Comparison of ENCODE assay signal across 31 cellular contexts in genomic region chr14:96945721-96946120, GRCh38.
"Had no signal": no experiment of that assay in that cellular context is flagged by ENCODE, and none has a peak within 500 bp of the region (broad histone marks: within the 10 kb centered on the region; RNA-seq: fewer than 3 reads in every experiment).

No MANE protein-coding gene starts in this region.

- H3K4me1 ChIP-seq: colonic mucosa had no signal

- FAIRE-seq: astrocyte, bronchial epithelial cell, frontal cortex had no signal

- H3K27me3 ChIP-seq: brain microvascular endothelial cell, colonic mucosa had no signal

- H3K27ac Mint-ChIP-seq: activated B cell treated with CpG ODN at 0.5 μM for 24 hours; activated naive CD4-positive, alpha-beta T cell treated with anti-CD3 and anti-CD28 coated beads, Interleukin-2, amount 50 U/mL, for 24 hours; activated naive CD8-positive, alpha-beta T cell treated with anti-CD3 and anti-CD28 coated beads for 36 hours; activated T-cell treated with anti-CD3 and anti-CD28 coated beads, Interleukin-2, amount 50 U/mL, for 24 hours; activated T-cell treated with anti-CD3 and anti-CD28 coated beads, Interleukin-2, amount 50 U/mL, for 72 hours; T-helper 1 cell treated with Interleukin-12 subunit alpha and Interleukin-12 subunit beta and Interleukin-4 antibody, amounts not matched to agents 30 μg/mL and 1 μg/mL, for 36 hours; T-helper 2 cell treated with Interferon-gamma antibody and Interleukin-4, amounts not matched to agents 5 μg/mL and 100 μg/mL, for 36 hours had no signal

- H3K9me3 Mint-ChIP-seq: activated naive CD4-positive, alpha-beta T cell treated with anti-CD3 and anti-CD28 coated beads, Interleukin-2, amount 50 U/mL, for 24 hours; activated T-cell treated with anti-CD3 and anti-CD28 coated beads, Interleukin-2, amount 50 U/mL, for 24 hours; T-helper 1 cell treated with Interleukin-12 subunit alpha and Interleukin-12 subunit beta and Interleukin-4 antibody, amounts not matched to agents 30 μg/mL and 1 μg/mL, for 36 hours; T-helper 2 cell treated with Interferon-gamma antibody and Interleukin-4, amounts not matched to agents 5 μg/mL and 100 μg/mL, for 36 hours had no signal

- DNase-seq: activated B cell treated with CpG ODN at 0.5 μM for 24 hours; activated CD4-positive, alpha-beta T cell treated with anti-CD3 and anti-CD28 coated beads for 48 hours; activated CD4-positive, alpha-beta T cell treated with anti-CD3 and anti-CD28 coated beads, Interleukin-2, amount 50 U/mL, for 1 hour; activated CD4-positive, alpha-beta T cell treated with anti-CD3 and anti-CD28 coated beads, Interleukin-2, amount 50 U/mL, for 48 hours; activated CD8-positive, alpha-beta memory T cell treated with anti-CD3 and anti-CD28 coated beads, Interleukin-2, amount 50 U/mL, for 48 hours; activated gamma-delta T cell; activated naive CD4-positive, alpha-beta T cell treated with Interleukin-2 at 50 U/mL for 16 hours; activated naive CD8-positive, alpha-beta T cell treated with anti-CD3 and anti-CD28 coated beads for 36 hours; activated T-cell treated with anti-CD3 and anti-CD28 coated beads for 4 hours; activated T-cell treated with anti-CD3 and anti-CD28 coated beads, Interleukin-2, amount 50 U/mL, for 24 hours; activated T-cell treated with anti-CD3 and anti-CD28 coated beads, Interleukin-2, amount 50 U/mL, for 72 hours; amniotic stem cell; anterior cingulate cortex; brain microvascular endothelial cell; central memory CD4-positive, alpha-beta T cell; cerebellar nuclear complex; colonic mucosa; effector CD8-positive, alpha-beta T cell; foreskin fibroblast; hippocampal formation; T-cell; T1000; WERI-Rb-1 had no signal

- H3K27ac ChIP-seq: brain microvascular endothelial cell, colonic mucosa, WERI-Rb-1 had no signal

- H3K27me3 Mint-ChIP-seq: activated B cell treated with CpG ODN at 0.5 μM for 24 hours; activated naive CD4-positive, alpha-beta T cell treated with anti-CD3 and anti-CD28 coated beads, Interleukin-2, amount 50 U/mL, for 24 hours; activated naive CD8-positive, alpha-beta T cell treated with anti-CD3 and anti-CD28 coated beads for 36 hours; activated T-cell treated with anti-CD3 and anti-CD28 coated beads, Interleukin-2, amount 50 U/mL, for 24 hours; T-cell had no signal

- H3K4me3 ChIP-seq: colonic mucosa had no signal

- H3K36me3 ChIP-seq: brain microvascular endothelial cell, colonic mucosa, WERI-Rb-1 had no signal

- ATAC-seq: activated CD4-positive, CD25-positive, alpha-beta regulatory T cell treated with anti-CD3 and anti-CD28 coated beads, Interleukin-2, amount 50 U/mL, for 24 hours; activated T-cell treated with anti-CD3 and anti-CD28 coated beads, Interleukin-2, amount 50 U/mL, for 72 hours; esophagus mucosa; T-cell had no signal

- H3K9me3 ChIP-seq: colonic mucosa had no signal

- H3K4me3 Mint-ChIP-seq: activated B cell treated with CpG ODN at 0.5 μM for 24 hours; activated naive CD4-positive, alpha-beta T cell treated with anti-CD3 and anti-CD28 coated beads, Interleukin-2, amount 50 U/mL, for 24 hours; activated naive CD8-positive, alpha-beta T cell treated with anti-CD3 and anti-CD28 coated beads for 36 hours; activated T-cell treated with anti-CD3 and anti-CD28 coated beads, Interleukin-2, amount 50 U/mL, for 24 hours; activated T-cell treated with anti-CD3 and anti-CD28 coated beads, Interleukin-2, amount 50 U/mL, for 72 hours; T-cell; T-helper 1 cell treated with Interleukin-12 subunit alpha and Interleukin-12 subunit beta and Interleukin-4 antibody, amounts not matched to agents 30 μg/mL and 1 μg/mL, for 36 hours; T-helper 2 cell treated with Interferon-gamma antibody and Interleukin-4, amounts not matched to agents 5 μg/mL and 100 μg/mL, for 36 hours had no signal
